ENCODE assay signal across 15 cellular contexts in genomic region chr10:1119501-1119900, GRCh38.
DNase-seq lines count a peak whose midpoint lies in the region; ATAC-seq and TF ChIP-seq lines count a peak whose summit lies in the region.
"Had no signal": no experiment of that assay in that cellular context is flagged by ENCODE, and none has a peak within 500 bp of the region (broad histone marks: within the 10 kb centered on the region; RNA-seq: fewer than 3 reads in every experiment).

No MANE protein-coding gene starts in this region.

- no peak for TF ChIP-seq CTCF in VCaP (conservative IDR thresholded peaks at IDR 0.05)
- TF ChIP-seq CTCF in upper lobe of left lung (IDR thresholded peaks at IDR 0.05): no peak
- TF ChIP-seq CTCF in colonic mucosa (IDR thresholded peaks at IDR 0.05): no peak

- H3K27me3 Mint-ChIP-seq in activated CD8-positive, alpha-beta memory T cell treated with anti-CD3 and anti-CD28 coated beads, Interleukin-2, amount 10 ng/mL, durations not matched to agents 7 days and 5 days: no peaks in the 10 kb centered on the region
- no peaks in the 10 kb centered on the region for H3K27me3 Mint-ChIP-seq in naive thymus-derived CD4-positive, alpha-beta T cell

- no peak overlapping the region for H3K27ac Mint-ChIP-seq in activated CD8-positive, alpha-beta memory T cell treated with anti-CD3 and anti-CD28 coated beads, Interleukin-2, amount 10 ng/mL, durations not matched to agents 7 days and 5 days
- peak overlapping the region in 8 of 9 donors; percentile 38 to 89 (median 82) for H3K27ac Mint-ChIP-seq in naive thymus-derived CD4-positive, alpha-beta T cell

- no peak overlapping the region for H3K4me3 ChIP-seq in BLaER1 treated with 17β-estradiol and CSF1 and Interleukin-3, amounts not matched to agents 10 nM and 100 nM
- H3K4me3 ChIP-seq in naive thymus-derived CD4-positive, alpha-beta T cell (ENCODE audit: low read length): no peak overlapping the region
- no peak overlapping the region for H3K4me3 ChIP-seq in upper lobe of left lung
- H3K4me3 ChIP-seq in colonic mucosa: no peak overlapping the region
- H3K4me3 ChIP-seq: GM23248, Peyer's patch had no signal

- peaks cover 22% of the 10 kb centered on the region for H3K4me1 Mint-ChIP-seq in activated CD8-positive, alpha-beta memory T cell treated with anti-CD3 and anti-CD28 coated beads, Interleukin-2, amount 10 ng/mL, durations not matched to agents 7 days and 5 days
- H3K4me1 Mint-ChIP-seq in naive thymus-derived CD4-positive, alpha-beta T cell: peaks cover 20 to 74% (median 70%) of the 10 kb centered on the region in 7 donors

- peaks cover 76 to 97% (median 84%) of the 10 kb centered on the region in 11 experiments for H3K36me3 ChIP-seq in BLaER1 treated with 17β-estradiol and CSF1 and Interleukin-3, amounts not matched to agents 10 nM and 100 nM
- peaks cover 11 to 82% (median 25%) of the 10 kb centered on the region in 3 experiments for H3K36me3 ChIP-seq in naive thymus-derived CD4-positive, alpha-beta T cell (ENCODE audit: control insufficient read depth in 2 of 3, insufficient read depth in 3 of 3, low read length in 3 of 3)
- peaks cover 13 to 95% (median 58%) of the 10 kb centered on the region in 4 donors for H3K36me3 ChIP-seq in upper lobe of left lung
- H3K36me3 ChIP-seq in colonic mucosa: no peaks in the 10 kb centered on the region

- no peak overlapping the region for H3K4me3 Mint-ChIP-seq in activated CD8-positive, alpha-beta memory T cell treated with anti-CD3 and anti-CD28 coated beads, Interleukin-2, amount 10 ng/mL, durations not matched to agents 7 days and 5 days
- no peak overlapping the region for H3K4me3 Mint-ChIP-seq in naive thymus-derived CD4-positive, alpha-beta T cell

- CTCF ChIA-PET in activated CD8-positive, alpha-beta memory T cell treated with anti-CD3 and anti-CD28 coated beads, Interleukin-2, amount 10 ng/mL, durations not matched to agents 7 days and 5 days (lab: Charles Lee): interaction anchor here (1.7 kb wide), 1 partner anchor 9 kb away, joined by 4 read pairs; no protein-coding TSS in a partner anchor
- CTCF ChIA-PET in naive thymus-derived CD4-positive, alpha-beta T cell (lab: Charles Lee): no interaction called here

- peaks cover 50 to 98% (median 91%) of the 10 kb centered on the region in 10 experiments for H3K4me1 ChIP-seq in BLaER1 treated with 17β-estradiol and CSF1 and Interleukin-3, amounts not matched to agents 10 nM and 100 nM
- peaks cover 0 to 26% of the 10 kb centered on the region in 2 donors for H3K4me1 ChIP-seq in naive thymus-derived CD4-positive, alpha-beta T cell (ENCODE audit: control insufficient read depth in 2 of 2, insufficient read depth in 2 of 2, low read length in 2 of 2)
- H3K4me1 ChIP-seq in upper lobe of left lung (no peaks in the 10 kb centered on the region), colonic mucosa (peaks cover 5% of the 10 kb centered on the region)

- peaks cover 90 to 100% (median 96%) of the 10 kb centered on the region in 11 experiments for H4K20me1 ChIP-seq in BLaER1 treated with 17β-estradiol and CSF1 and Interleukin-3, amounts not matched to agents 10 nM and 100 nM

- H3K4me2 ChIP-seq in BLaER1 treated with 17β-estradiol and CSF1 and Interleukin-3, amounts not matched to agents 10 nM and 100 nM: peak overlapping the region in 9 of 11 experiments; percentile 75 to 90 (median 85); a peak in 17 of 22 replicates

- intact Hi-C loops in naive thymus-derived CD4-positive, alpha-beta T cell (cut with micrococcal nuclease): loop anchor here in 1 of 2 donors (10.0 kb wide), 1 partner anchor 635 kb away; no protein-coding TSS in a partner anchor
- intact Hi-C loops in colonic mucosa (cut with DNase I): no loop called here

- no peak for ATAC-seq in activated CD8-positive, alpha-beta memory T cell treated with anti-CD3 and anti-CD28 coated beads, Interleukin-2, amount 10 ng/mL, durations not matched to agents 7 days and 5 days
- no peak for ATAC-seq in naive thymus-derived CD4-positive, alpha-beta T cell
- ATAC-seq in upper lobe of left lung (ENCODE audit: low FRiP score in 2 of 2) (no peak), GM19452 (IDR thresholded peaks at IDR 0.05; ENCODE audit: unreplicated experiment) (no peak)

- H3K9me3 Mint-ChIP-seq in activated CD8-positive, alpha-beta memory T cell treated with anti-CD3 and anti-CD28 coated beads, Interleukin-2, amount 10 ng/mL, durations not matched to agents 7 days and 5 days (ENCODE audit: low read depth): no peaks in the 10 kb centered on the region
- H3K9me3 Mint-ChIP-seq in naive thymus-derived CD4-positive, alpha-beta T cell: peaks cover 0 to 6% (median 0%) of the 10 kb centered on the region in 11 donors

- no peak for TF ChIP-seq EP300 in upper lobe of left lung (IDR thresholded peaks at IDR 0.05)

- no peaks in the 10 kb centered on the region for H3K27me3 ChIP-seq in BLaER1 treated with 17β-estradiol and CSF1 and Interleukin-3, amounts not matched to agents 10 nM and 100 nM
- H3K27me3 ChIP-seq in naive thymus-derived CD4-positive, alpha-beta T cell (ENCODE audit: control insufficient read depth in 2 of 2, insufficient read depth in 2 of 2, low read length in 2 of 2): no peaks in the 10 kb centered on the region
- no peaks in the 10 kb centered on the region for H3K27me3 ChIP-seq in upper lobe of left lung
- no peaks in the 10 kb centered on the region for H3K27me3 ChIP-seq in colonic mucosa
- H3K27me3 ChIP-seq: Peyer's patch had no signal

- 89 to 100% methylated on average over 6 of the region's 6 CpGs for WGBS in upper lobe of left lung, 2 donors

- H3K36me3 Mint-ChIP-seq in activated CD8-positive, alpha-beta memory T cell treated with anti-CD3 and anti-CD28 coated beads, Interleukin-2, amount 10 ng/mL, durations not matched to agents 7 days and 5 days: peaks cover 64% of the 10 kb centered on the region
- H3K36me3 Mint-ChIP-seq in naive thymus-derived CD4-positive, alpha-beta T cell: peaks cover 15 to 84% (median 53%) of the 10 kb centered on the region in 5 donors

- H3K9me3 ChIP-seq in BLaER1 treated with 17β-estradiol and CSF1 and Interleukin-3, amounts not matched to agents 10 nM and 100 nM (replicated peaks in 1 of 11): no peaks in the 10 kb centered on the region
- no peaks in the 10 kb centered on the region for H3K9me3 ChIP-seq in naive thymus-derived CD4-positive, alpha-beta T cell (ENCODE audit: control insufficient read depth in 2 of 3, low read length in 3 of 3)
- no peaks in the 10 kb centered on the region for H3K9me3 ChIP-seq in upper lobe of left lung
- no peaks in the 10 kb centered on the region for H3K9me3 ChIP-seq in colonic mucosa
- H3K9me3 ChIP-seq: Peyer's patch had no signal

- TF ChIP-seq POLR2A in upper lobe of left lung (IDR thresholded peaks at IDR 0.05): no peak

- no peak overlapping the region for H3K9ac ChIP-seq in BLaER1 treated with 17β-estradiol and CSF1 and Interleukin-3, amounts not matched to agents 10 nM and 100 nM
- H3K9ac ChIP-seq in colonic mucosa (ENCODE audit: low read depth in 2 of 2, low read length in 2 of 2): no peak overlapping the region
- H3K9ac ChIP-seq: GM23248 had no signal

- DNase-seq in activated CD8-positive, alpha-beta memory T cell treated with anti-CD3 and anti-CD28 coated beads, Interleukin-2, amount 50 U/mL, for 48 hours: peak; percentile 28
- DNase-seq in activated CD8-positive, alpha-beta memory T cell treated with anti-CD3 and anti-CD28 coated beads, Interleukin-2, amount 10 ng/mL, durations not matched to agents 7 days and 5 days: no peak
- DNase-seq in naive thymus-derived CD4-positive, alpha-beta T cell: no peak
- DNase-seq in upper lobe of left lung: no peak
- no peak for DNase-seq in colonic mucosa
- DNase-seq: GF-D8, GM23248, NCI-H1436 treated with DMSO at 0.1 percent for 48 hours, NCI-H2081 treated with DMSO at 0.1 percent for 48 hours, NCI-H524, Peyer's patch had no signal

- POLR2A ChIA-PET in naive thymus-derived CD4-positive, alpha-beta T cell (lab: Charles Lee): no interaction called here

- H3K27ac ChIP-seq in BLaER1 treated with 17β-estradiol and CSF1 and Interleukin-3, amounts not matched to agents 10 nM and 100 nM: no peak overlapping the region
- H3K27ac ChIP-seq in VCaP (peak overlapping the region; percentile 42), upper lobe of left lung (no peak overlapping the region), colonic mucosa (no peak overlapping the region)
- H3K27ac ChIP-seq in naive thymus-derived CD4-positive, alpha-beta T cell (ENCODE audit: low read depth, low read length): peak overlapping the region; percentile 29
- H3K27ac ChIP-seq: C4-2B, GM23248, Peyer's patch had no signal

Comparison
In these comparisons a context has a peak if more than half of its experiments do, and no peak if none do; other contexts are left out.
1. H3K27ac ChIP-seq: peak in VCaP (single experiment) and naive thymus-derived CD4-positive, alpha-beta T cell (single experiment); none in BLaER1 treated with 17β-estradiol and CSF1 and Interleukin-3, amounts not matched to agents 10 nM and 100 nM (0 of 11), upper lobe of left lung (0 of 4) and colonic mucosa (single experiment).